ENCODE assay signal across 22 cellular contexts in genomic region chr2:72007402-72007801, GRCh38.
DNase-seq lines count a peak whose midpoint lies in the region; ATAC-seq and TF ChIP-seq lines count a peak whose summit lies in the region.
"Had no signal": no experiment of that assay in that cellular context is flagged by ENCODE, and none has a peak within 500 bp of the region (broad histone marks: within the 10 kb centered on the region; RNA-seq: fewer than 3 reads in every experiment).

No MANE protein-coding gene starts in this region.

- no peak overlapping the region for H3K27ac ChIP-seq in right atrium auricular region
- H3K27ac ChIP-seq: BLaER1, PC-9, SJSA1 had no signal

- H3K36me3 Mint-ChIP-seq in nephron progenitor cell (ENCODE audit: low read depth) (no peaks in the 10 kb centered on the region), CD14-positive monocyte (no peaks in the 10 kb centered on the region)

- peak; percentile 13 for DNase-seq in right atrium auricular region (ENCODE audit: low spot score)
- no peak for DNase-seq in Right ventricle myocardium inferior (ENCODE audit: missing footprints)
- DNase-seq in iPS-NIHi7 (ENCODE audit: extremely low spot score) = peak; percentile 3
- no peak for DNase-seq in nephron progenitor cell
- DNase-seq in ureter (ENCODE audit: low spot score) = peak; percentile 35
- no peak for DNase-seq in CD14-positive monocyte (ENCODE audit: low spot score)
- no peak for DNase-seq in medulla oblongata (ENCODE audit: extremely low spot score)
- DNase-seq: CD4-positive, alpha-beta T cell; NCI-H1092 treated with DMSO at 0.1 percent for 48 hours; NCI-H1436; NCI-H187; NCI-H2081 treated with DMSO at 0.1 percent for 48 hours; NCI-H2171 treated with DMSO at 0.1 percent for 48 hours; NCI-H345; NCI-H510A treated with DMSO at 0.1 percent for 48 hours; NCI-H748 treated with DMSO at 0.1 percent for 48 hours; PC-9; Right ventricle myocardium superior had no signal

- ATAC-seq in Right ventricle myocardium inferior = no peak
- no peak for ATAC-seq in GM21526 (IDR thresholded peaks at IDR 0.05; ENCODE audit: low FRiP score, unreplicated experiment)
- ATAC-seq: HCT116 had no signal

- intact Hi-C loops in Right ventricle myocardium inferior (cut with DNase I) (no loop called here), CD14-positive monocyte (cut with micrococcal nuclease) (no loop called here)

- H3K4me1 Mint-ChIP-seq in nephron progenitor cell (peaks cover 15% of the 10 kb centered on the region), CD14-positive monocyte (no peaks in the 10 kb centered on the region)

- TF ChIP-seq CTCF in right atrium auricular region (IDR thresholded peaks at IDR 0.05) (no peak), nephron progenitor cell (IDR thresholded peaks at IDR 0.05) (no peak), CD14-positive monocyte (IDR thresholded peaks at IDR 0.05) (no peak)

- H3K4me3 Mint-ChIP-seq in nephron progenitor cell (no peak overlapping the region), CD14-positive monocyte (no peak overlapping the region)
- H3K4me3 Mint-ChIP-seq: CD4-positive, alpha-beta T cell had no signal

- H3K4me1 ChIP-seq in right atrium auricular region = no peaks in the 10 kb centered on the region
- H3K4me1 ChIP-seq: SJSA1 had no signal

- H3K4me3 ChIP-seq in right atrium auricular region = no peak overlapping the region
- H3K4me3 ChIP-seq: BLaER1, PC-9, SJSA1 had no signal

- H3K9me3 Mint-ChIP-seq in nephron progenitor cell (no peaks in the 10 kb centered on the region), CD14-positive monocyte (peaks cover 0 to 3% (median 0%) of the 10 kb centered on the region in 7 donors)
- H3K9me3 Mint-ChIP-seq: CD4-positive, alpha-beta T cell had no signal

- H3K27me3 ChIP-seq in right atrium auricular region = no peaks in the 10 kb centered on the region
- H3K27me3 ChIP-seq: BLaER1, SJSA1 had no signal

- H3K27me3 Mint-ChIP-seq in nephron progenitor cell (ENCODE audit: low read depth, poor library complexity) (peaks cover 8% of the 10 kb centered on the region), CD14-positive monocyte (ENCODE audit: low read depth in 3 of 3) (peaks cover 0 to 3% (median 1%) of the 10 kb centered on the region in 3 donors)

- H3K27ac Mint-ChIP-seq in nephron progenitor cell (peak overlapping the region; percentile 24), CD14-positive monocyte (no peak overlapping the region)
- H3K27ac Mint-ChIP-seq: CD4-positive, alpha-beta T cell had no signal

- no peaks in the 10 kb centered on the region for H3K9me3 ChIP-seq in right atrium auricular region
- H3K9me3 ChIP-seq: BLaER1, SJSA1 had no signal

- H3K36me3 ChIP-seq in right atrium auricular region = no peaks in the 10 kb centered on the region
- H3K36me3 ChIP-seq: BLaER1, SJSA1 had no signal

Comparison
In these comparisons a context has a peak if more than half of its experiments do, and no peak if none do; other contexts are left out.
1. DNase-seq: peak in right atrium auricular region (single experiment), iPS-NIHi7 (single experiment) and ureter (single experiment); none in Right ventricle myocardium inferior (single experiment), nephron progenitor cell (single experiment), CD14-positive monocyte (single experiment) and medulla oblongata (single experiment).